16 cellular contexts compared by ENCODE assay signal in the genomic region with DNA sequence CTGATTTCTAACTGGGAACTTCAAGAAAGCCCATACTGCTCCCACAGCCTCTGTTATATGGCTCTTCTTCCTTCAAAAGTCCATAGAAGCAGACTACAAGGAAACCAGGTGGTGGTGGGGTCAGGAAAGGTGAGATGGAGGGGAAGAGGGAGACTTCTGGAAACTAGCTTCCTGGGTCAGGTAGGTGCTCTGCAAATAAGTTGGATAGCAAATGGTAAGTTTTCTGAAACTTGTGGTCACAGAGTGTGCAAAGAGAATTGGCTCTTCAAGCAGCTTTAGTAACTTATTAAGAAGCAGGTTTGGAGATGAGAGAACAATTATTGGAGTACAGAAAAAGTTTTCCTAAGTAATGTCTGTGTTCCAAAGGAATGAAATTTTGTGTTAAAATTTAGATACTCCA.
A peak's percentile ranks its signal among the peaks of the same experiment; 100 is the strongest.
DNase-seq lines count a peak whose midpoint lies in the region; ATAC-seq and TF ChIP-seq lines count a peak whose summit lies in the region.
"Had no signal": no experiment of that assay in that cellular context is flagged by ENCODE, and none has a peak within 500 bp of the region (broad histone marks: within the 10 kb centered on the region; RNA-seq: fewer than 3 reads in every experiment).

No MANE protein-coding gene starts in this region.

- peak overlapping the region in 2 of 3 experiments; percentile 0 to 61; a peak in 1 of 7 replicates for H3K27ac Mint-ChIP-seq in H9

- H3K18ac ChIP-seq in H9 (ENCODE audit: insufficient read length, low read depth, low read length) (no peak overlapping the region), mesenchymal stem cell (ENCODE audit: low read depth in 1 of 2, low read length in 2 of 2) (peak overlapping the region in 1 of 2 experiments; percentile 77)

- no peaks in the 10 kb centered on the region for H3K27me3 ChIP-seq in H9 (ENCODE audit: insufficient read depth, low read length)
- no peaks in the 10 kb centered on the region for H3K27me3 ChIP-seq in ectodermal cell (ENCODE audit: control insufficient read depth, insufficient read depth, low read length, poor library complexity, severe bottlenecking)
- peaks cover 0 to 3% of the 10 kb centered on the region in 2 experiments for H3K27me3 ChIP-seq in mesenchymal stem cell (ENCODE audit: control insufficient read depth in 1 of 2, insufficient read depth in 1 of 2, low read length in 2 of 2)
- H3K27me3 ChIP-seq in upper lobe of right lung: no peaks in the 10 kb centered on the region
- no peaks in the 10 kb centered on the region for H3K27me3 ChIP-seq in WERI-Rb-1 (ENCODE audit: insufficient read depth, low read depth, severe bottlenecking)
- H3K27me3 ChIP-seq: SJCRH30 had no signal

- no peak overlapping the region for H3K27ac ChIP-seq in H9 (ENCODE audit: insufficient read length, low read depth, low read length)
- H3K27ac ChIP-seq in ectodermal cell (ENCODE audit: insufficient read depth, low read depth, low read length, poor library complexity, severe bottlenecking): peak overlapping the region; percentile 26
- peak overlapping the region; percentile 55 for H3K27ac ChIP-seq in mesenchymal stem cell (ENCODE audit: low read length, poor library complexity, severe bottlenecking)
- no peak overlapping the region for H3K27ac ChIP-seq in upper lobe of right lung
- no peak overlapping the region for H3K27ac ChIP-seq in WERI-Rb-1
- H3K27ac ChIP-seq: C4-2B, GM23248, SJCRH30 had no signal

- H2AK5ac ChIP-seq in H9 (ENCODE audit: insufficient read length, low read length) (no peak overlapping the region), mesenchymal stem cell (ENCODE audit: low read length, severe bottlenecking) (no peak overlapping the region)

- H3K4ac ChIP-seq in H9 (ENCODE audit: low read depth, low read length) (no peak overlapping the region), mesenchymal stem cell (ENCODE audit: low read depth in 1 of 2, low read length in 2 of 2) (no peak overlapping the region)

- H3K14ac ChIP-seq in H9 (ENCODE audit: insufficient read depth, low read length): no peak overlapping the region
- peak overlapping the region in 1 of 2 experiments; percentile 77 for H3K14ac ChIP-seq in mesenchymal stem cell (ENCODE audit: low read length in 2 of 2)

- H3K4me3 Mint-ChIP-seq in H9: no peak overlapping the region

- peaks cover 4 to 18% (median 4%) of the 10 kb centered on the region in 3 experiments for H3K36me3 Mint-ChIP-seq in H9 (ENCODE audit: insufficient read depth in 1 of 3, low read depth in 3 of 3)

- H3K36me3 ChIP-seq in ectodermal cell (ENCODE audit: control insufficient read depth, insufficient read depth, low read length) (no peaks in the 10 kb centered on the region), mesenchymal stem cell (ENCODE audit: control insufficient read depth in 1 of 2, insufficient read depth in 2 of 2, low read depth in 1 of 2, low read length in 2 of 2) (no peaks in the 10 kb centered on the region), upper lobe of right lung (no peaks in the 10 kb centered on the region), WERI-Rb-1 (peaks cover 5% of the 10 kb centered on the region; the same call in 1 of the 2 replicates)
- H3K36me3 ChIP-seq: SJCRH30 had no signal

- peaks cover 32 to 35% of the 10 kb centered on the region in 2 experiments for H3K4me1 Mint-ChIP-seq in H9

- no peaks in the 10 kb centered on the region for H3K79me2 ChIP-seq in H9 (ENCODE audit: insufficient read depth, low read length)

- no peak overlapping the region for H3K56ac ChIP-seq in H9 (ENCODE audit: insufficient read length, low read depth, low read length)

- no peak overlapping the region for H2BK120ac ChIP-seq in H9 (ENCODE audit: low read depth, low read length, poor library complexity, severe bottlenecking)
- H2BK120ac ChIP-seq in mesenchymal stem cell (ENCODE audit: low read depth, low read length): no peak overlapping the region

- peaks cover 3% of the 10 kb centered on the region; the same call in 1 of the 2 replicates for H3K4me1 ChIP-seq in H9 (ENCODE audit: insufficient read depth, low read length)
- H3K4me1 ChIP-seq in ectodermal cell (ENCODE audit: control insufficient read depth, insufficient read depth, low read length): peaks cover 8% of the 10 kb centered on the region
- peaks cover 8% of the 10 kb centered on the region for H3K4me1 ChIP-seq in mesenchymal stem cell (ENCODE audit: control insufficient read depth, insufficient read depth, low read depth, low read length)
- H3K4me1 ChIP-seq in upper lobe of right lung: peaks cover 26% of the 10 kb centered on the region

- H3K27me3 Mint-ChIP-seq in H9 (ENCODE audit: low read depth): no peaks in the 10 kb centered on the region

- H3K4me2 ChIP-seq in H9 (ENCODE audit: insufficient read depth, insufficient read length, low read length) (no peak overlapping the region), mesenchymal stem cell (ENCODE audit: low read length, poor library complexity, severe bottlenecking) (peak overlapping the region; percentile 18)

- H3K79me1 ChIP-seq in H9 (ENCODE audit: insufficient read depth, low read depth, low read length, poor library complexity, severe bottlenecking) (no peaks in the 10 kb centered on the region), mesenchymal stem cell (replicated peaks; ENCODE audit: low read length, poor library complexity, severe bottlenecking) (no peaks in the 10 kb centered on the region)

- no peak overlapping the region for H3K9ac ChIP-seq in H9 (ENCODE audit: extremely low read depth, insufficient read length, low read length)
- no peak overlapping the region for H3K9ac ChIP-seq in mesenchymal stem cell (ENCODE audit: low read length)
- H3K9ac ChIP-seq: GM23248 had no signal

- H2BK5ac ChIP-seq in H9 (ENCODE audit: insufficient read length, low read length) (no peak overlapping the region), mesenchymal stem cell (ENCODE audit: low read depth, low read length, poor library complexity, severe bottlenecking) (no peak overlapping the region)

- H4K8ac ChIP-seq in H9 (replicated peaks; ENCODE audit: insufficient read length, low read depth, low read length) (no peak overlapping the region), mesenchymal stem cell (ENCODE audit: low read length) (no peak overlapping the region)

- H2BK12ac ChIP-seq in H9 (ENCODE audit: insufficient read length, low read depth, low read length): no peak overlapping the region
- peak overlapping the region in 1 of 2 experiments; percentile 83 for H2BK12ac ChIP-seq in mesenchymal stem cell (ENCODE audit: low read length in 2 of 2)

- no peak for DNase-seq in H9
- DNase-seq in mesenchymal stem cell: no peak
- no peak for DNase-seq in upper lobe of right lung
- no peak for DNase-seq in WERI-Rb-1
- DNase-seq in left colon: no peak
- DNase-seq: AML-193, DMS79, GM23248, NCI-H1417, NCI-H187 treated with DMSO at 0.1 percent for 48 hours, NCI-H226, NCI-H524 treated with DMSO at 0.1 percent for 48 hours, SJCRH30 had no signal

- ATAC-seq in upper lobe of right lung: peak; percentile 69
- ATAC-seq in left colon: no peak
- ATAC-seq in HG03139 (IDR thresholded peaks at IDR 0.05; ENCODE audit: unreplicated experiment): no peak

- H2BK15ac ChIP-seq in H9 (ENCODE audit: low read depth, low read length): no peak overlapping the region
- no peak overlapping the region for H2BK15ac ChIP-seq in mesenchymal stem cell (ENCODE audit: low read depth, poor library complexity, severe bottlenecking)

- no peak overlapping the region for H3K23ac ChIP-seq in H9 (ENCODE audit: insufficient read length, low read depth, low read length)
- no peak overlapping the region for H3K23ac ChIP-seq in mesenchymal stem cell (ENCODE audit: low read length in 2 of 2)

- no peaks in the 10 kb centered on the region for H3K9me3 Mint-ChIP-seq in H9

- intact Hi-C loops in upper lobe of right lung (cut with DNase I) (no loop called here), left colon (cut with DNase I, micrococcal nuclease) (no loop called here)

- H2AFZ ChIP-seq in H9 (ENCODE audit: low read length) (no peak overlapping the region), mesenchymal stem cell (ENCODE audit: low read depth, low read length) (no peak overlapping the region)
- H2AFZ ChIP-seq: GM23248 had no signal

- no peak overlapping the region for H3K4me3 ChIP-seq in ectodermal cell (ENCODE audit: insufficient read depth, low read depth, low read length)
- H3K4me3 ChIP-seq in mesenchymal stem cell (ENCODE audit: insufficient read depth in 1 of 2, low read depth in 1 of 2, low read length in 2 of 2): no peak overlapping the region
- H3K4me3 ChIP-seq in upper lobe of right lung: no peak overlapping the region
- no peak overlapping the region for H3K4me3 ChIP-seq in WERI-Rb-1 (ENCODE audit: low read depth, low read length)
- H3K4me3 ChIP-seq: GM23248, SJCRH30 had no signal

- no peaks in the 10 kb centered on the region for H4K20me1 ChIP-seq in H9 (ENCODE audit: control insufficient read depth, insufficient read depth, insufficient read length)

- no peak overlapping the region for H3T11ph ChIP-seq in H9 (ENCODE audit: low read length)

- no peak overlapping the region for H2BK20ac ChIP-seq in H9 (ENCODE audit: low read depth, low read length, poor library complexity, severe bottlenecking)

- H3K9me3 ChIP-seq in H9 (ENCODE audit: control insufficient read depth, low read depth, low read length): no peaks in the 10 kb centered on the region
- H3K9me3 ChIP-seq in ectodermal cell (ENCODE audit: control insufficient read depth, low read length): no peaks in the 10 kb centered on the region
- no peaks in the 10 kb centered on the region for H3K9me3 ChIP-seq in mesenchymal stem cell (ENCODE audit: control insufficient read depth, low read length)
- no peaks in the 10 kb centered on the region for H3K9me3 ChIP-seq in upper lobe of right lung
- H3K9me3 ChIP-seq in WERI-Rb-1 (ENCODE audit: severe bottlenecking): no peaks in the 10 kb centered on the region
- H3K9me3 ChIP-seq: SJCRH30 had no signal

- TF ChIP-seq CTCF in H9 (conservative IDR thresholded peaks at IDR 0.05): no peak
- no peak for TF ChIP-seq CTCF in upper lobe of right lung (IDR thresholded peaks at IDR 0.05)
- no peak for TF ChIP-seq CTCF in WERI-Rb-1 (IDR thresholded peaks at IDR 0.05; ENCODE audit: low read depth, low read length)

- H4K5ac ChIP-seq in H9 (ENCODE audit: insufficient read length, low read depth, low read length): no peak overlapping the region

- H4K91ac ChIP-seq in H9 (ENCODE audit: insufficient read length, low read depth, low read length) (no peak overlapping the region), mesenchymal stem cell (ENCODE audit: low read length) (no peak overlapping the region)

- H3K23me2 ChIP-seq in H9 (ENCODE audit: insufficient read length, low read depth, low read length, poor library complexity, severe bottlenecking): no peaks in the 10 kb centered on the region

Comparison
In these comparisons a context has a peak if more than half of its experiments do, and no peak if none do; other contexts are left out.
1. H3K27ac ChIP-seq: peak in ectodermal cell (single experiment) and mesenchymal stem cell (single experiment); none in H9 (single experiment), upper lobe of right lung (single experiment) and WERI-Rb-1 (single experiment).